ENCODE assay signal across 25 cellular contexts in the genomic region with DNA sequence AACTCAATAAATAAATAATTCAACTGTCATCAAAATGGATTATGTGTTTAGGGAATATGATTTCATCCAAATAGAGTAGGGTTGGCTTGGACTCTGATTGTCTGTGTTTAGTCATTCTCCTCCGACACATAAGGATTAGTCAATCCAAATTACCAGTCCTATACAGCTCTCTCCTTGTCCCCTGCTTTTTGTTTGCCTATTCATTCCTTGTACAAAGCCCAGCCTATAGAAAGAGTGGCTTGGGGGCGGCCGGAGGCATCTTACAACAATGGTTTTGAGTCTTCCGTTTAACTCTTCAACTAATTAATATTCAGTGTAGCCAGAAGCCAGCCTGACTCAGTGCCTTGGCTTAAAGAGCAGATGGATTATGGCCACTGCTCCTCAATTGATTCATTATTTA.
"Had no signal": no experiment of that assay in that cellular context is flagged by ENCODE, and none has a peak within 500 bp of the region (broad histone marks: within the 10 kb centered on the region; RNA-seq: fewer than 3 reads in every experiment).

No MANE protein-coding gene starts in this region.

- H3K27me3 ChIP-seq: cardiac muscle cell, gastroesophageal sphincter, heart left ventricle, transverse colon, uterus had no signal

- H3K4me3 ChIP-seq: cardiac muscle cell, gastroesophageal sphincter, heart left ventricle, transverse colon, uterus had no signal

- H3K9me3 Mint-ChIP-seq: activated CD4-positive, alpha-beta memory T cell treated with anti-CD3 and anti-CD28 coated beads for 36 hours; activated naive CD4-positive, alpha-beta T cell treated with anti-CD3 and anti-CD28 coated beads for 36 hours; activated T-cell treated with anti-CD3 and anti-CD28 coated beads, Interleukin-2, amount 50 U/mL, for 72 hours; memory B cell; stimulated activated naive B cell treated with anti-CD40 and anti-IgM and Interleukin-4, amounts not matched to agents 10 μg/mL and 1 μg/mL and 100 μg/mL, for 72 hours; T-helper 1 cell treated with Interleukin-12 subunit alpha and Interleukin-12 subunit beta and Interleukin-4 antibody, amounts not matched to agents 30 μg/mL and 1 μg/mL, for 36 hours had no signal

- H3K4me3 Mint-ChIP-seq: activated CD4-positive, alpha-beta memory T cell treated with anti-CD3 and anti-CD28 coated beads for 36 hours; activated naive CD4-positive, alpha-beta T cell treated with anti-CD3 and anti-CD28 coated beads for 36 hours; activated T-cell treated with anti-CD3 and anti-CD28 coated beads, Interleukin-2, amount 50 U/mL, for 72 hours; memory B cell; natural killer cell treated with Interleukin-12 subunit alpha and Interleukin-12 subunit beta and Interleukin-15 and Interleukin-18, amount 100 ng/mL, for 72 hours; stimulated activated naive B cell treated with anti-CD40 and anti-IgM and Interleukin-4, amounts not matched to agents 10 μg/mL and 1 μg/mL and 100 μg/mL, for 72 hours; T-helper 1 cell treated with Interleukin-12 subunit alpha and Interleukin-12 subunit beta and Interleukin-4 antibody, amounts not matched to agents 30 μg/mL and 1 μg/mL, for 36 hours had no signal

- H3K27me3 Mint-ChIP-seq: activated CD4-positive, alpha-beta memory T cell treated with anti-CD3 and anti-CD28 coated beads for 36 hours; memory B cell; natural killer cell treated with Interleukin-12 subunit alpha and Interleukin-12 subunit beta and Interleukin-15 and Interleukin-18, amount 100 ng/mL, for 72 hours; stimulated activated naive B cell treated with anti-CD40 and anti-IgM and Interleukin-4, amounts not matched to agents 10 μg/mL and 1 μg/mL and 100 μg/mL, for 72 hours had no signal

- H3K27ac ChIP-seq: cardiac muscle cell, gastroesophageal sphincter, heart left ventricle, transverse colon, uterus had no signal

- H3K9me3 ChIP-seq: gastroesophageal sphincter, heart left ventricle, transverse colon, uterus had no signal

- H3K4me1 Mint-ChIP-seq: memory B cell; stimulated activated naive B cell treated with anti-CD40 and anti-IgM and Interleukin-4, amounts not matched to agents 10 μg/mL and 1 μg/mL and 100 μg/mL, for 72 hours had no signal

- DNase-seq: activated CD4-positive, alpha-beta memory T cell treated with anti-CD3 and anti-CD28 coated beads for 36 hours; activated CD4-positive, alpha-beta T cell treated with anti-CD3 and anti-CD28 coated beads for 4 hours; activated CD4-positive, CD25-positive, alpha-beta regulatory T cell; activated effector memory CD4-positive, alpha-beta T cell treated with Interleukin-2 at 50 U/mL for 16 hours; activated naive CD4-positive, alpha-beta T cell treated with anti-CD3 and anti-CD28 coated beads for 36 hours; activated T-cell treated with anti-CD3 and anti-CD28 coated beads, Interleukin-2, amount 50 U/mL, for 72 hours; amygdala; effector CD4-positive, alpha-beta T cell; heart left ventricle; islet precursor cell; left cardiac atrium; posterior cingulate gyrus; small intestine; stimulated activated CD4-positive, alpha-beta T cell treated with anti-CD3 and anti-CD28 coated beads, Interleukin-2, amount 100 ng/mL, for 48 hours; stimulated activated CD8-positive, alpha-beta memory T cell treated with anti-CD3 and anti-CD28 coated beads, Interleukin-4, amount 100 ng/mL, for 48 hours; stimulated activated naive B cell treated with anti-CD40 and anti-IgM and Interleukin-4, amounts not matched to agents 10 μg/mL and 1 μg/mL and 100 μg/mL, for 72 hours; transverse colon; uterus had no signal

- H3K27ac Mint-ChIP-seq: activated CD4-positive, alpha-beta memory T cell treated with anti-CD3 and anti-CD28 coated beads for 36 hours; activated naive CD4-positive, alpha-beta T cell treated with anti-CD3 and anti-CD28 coated beads for 36 hours; activated T-cell treated with anti-CD3 and anti-CD28 coated beads, Interleukin-2, amount 50 U/mL, for 72 hours; memory B cell; natural killer cell treated with Interleukin-12 subunit alpha and Interleukin-12 subunit beta and Interleukin-15 and Interleukin-18, amount 100 ng/mL, for 72 hours; stimulated activated naive B cell treated with anti-CD40 and anti-IgM and Interleukin-4, amounts not matched to agents 10 μg/mL and 1 μg/mL and 100 μg/mL, for 72 hours; T-helper 1 cell treated with Interleukin-12 subunit alpha and Interleukin-12 subunit beta and Interleukin-4 antibody, amounts not matched to agents 30 μg/mL and 1 μg/mL, for 36 hours had no signal

- ATAC-seq: activated T-cell treated with anti-CD3 and anti-CD28 coated beads, Interleukin-2, amount 50 U/mL, for 72 hours; esophagus mucosa; gastroesophageal sphincter; heart left ventricle; left cardiac atrium; natural killer cell treated with Interleukin-12 subunit alpha and Interleukin-12 subunit beta and Interleukin-15 and Interleukin-18, amount 100 ng/mL, for 72 hours; sciatic nerve; stimulated activated naive B cell treated with anti-CD40 and anti-IgM and Interleukin-4, amounts not matched to agents 10 μg/mL and 1 μg/mL and 100 μg/mL, for 72 hours had no signal

- H3K36me3 Mint-ChIP-seq: activated CD4-positive, alpha-beta memory T cell treated with anti-CD3 and anti-CD28 coated beads for 36 hours; memory B cell; natural killer cell treated with Interleukin-12 subunit alpha and Interleukin-12 subunit beta and Interleukin-15 and Interleukin-18, amount 100 ng/mL, for 72 hours; stimulated activated naive B cell treated with anti-CD40 and anti-IgM and Interleukin-4, amounts not matched to agents 10 μg/mL and 1 μg/mL and 100 μg/mL, for 72 hours had no signal

- H3K36me3 ChIP-seq: cardiac muscle cell, gastroesophageal sphincter, heart left ventricle, transverse colon, uterus had no signal

- H3K4me1 ChIP-seq: gastroesophageal sphincter, heart left ventricle, transverse colon, uterus had no signal
